In genomic region chr17:61928101-61928436, GRCh38 we compare ENCODE assay signal across 8 cellular contexts. TPM values are rescaled to one million over a fixed set of nuclear protein-coding genes. Genes with fewer than 3 reads are reported as not detected.
A peak's percentile ranks its signal among the peaks of the same experiment; 100 is the strongest.
DNase-seq lines count a peak whose midpoint lies in the region; ATAC-seq, FAIRE-seq and TF ChIP-seq lines count a peak whose summit lies in the region.

No MANE protein-coding gene starts in this region.

- H3K4me2 ChIP-seq in endothelial cell of umbilical vein (ENCODE audit: insufficient read depth, low read length), result peak overlapping the region; percentile 54

- H4K20me1 ChIP-seq in endothelial cell of umbilical vein (replicated peaks; ENCODE audit: control insufficient read depth, extremely low read depth, insufficient read depth, low read length), result no peaks in the 10 kb centered on the region

- CTCF ChIA-PET in endothelial cell of umbilical vein (lab: Charles Lee), result no interaction called here

- H3K4me3 ChIP-seq in endothelial cell of umbilical vein (replicated peaks in 1 of 3; ENCODE audit: insufficient read depth in 1 of 3, low read depth in 1 of 3, low read length in 3 of 3) (peak overlapping the region in 2 of 3 experiments; percentile 76 to 80), rectal smooth muscle tissue (ENCODE audit: low read length) (peak overlapping the region; percentile 78)

- no peak overlapping the region for H3K27ac ChIP-seq in endothelial cell of umbilical vein (ENCODE audit: insufficient read depth, low read depth, low read length)
- peak overlapping the region; percentile 73 for H3K27ac ChIP-seq in rectal smooth muscle tissue (ENCODE audit: low read depth, low read length)

- H2AFZ ChIP-seq in endothelial cell of umbilical vein (ENCODE audit: low read depth, low read length), result peak overlapping the region; percentile 90

- peaks cover 7% of the 10 kb centered on the region for H3K79me2 ChIP-seq in endothelial cell of umbilical vein (ENCODE audit: control insufficient read depth, insufficient read depth, low read length)

- ATAC-seq in GM19397 (IDR thresholded peaks at IDR 0.05; ENCODE audit: unreplicated experiment), result peak; percentile 13

- TF ChIP-seq POLR2A in endothelial cell of umbilical vein (IDR thresholded peaks at IDR 0.05; ENCODE audit: low read depth, low read length), result peak; percentile 82

- no peaks in the 10 kb centered on the region for H3K9me3 ChIP-seq in endothelial cell of umbilical vein (replicated peaks; ENCODE audit: control insufficient read depth, insufficient read depth, low read length)

- intact Hi-C loops in endothelial cell of umbilical vein (cut with micrococcal nuclease), result loop anchor here (10.0 kb wide), 1 partner anchor 257 kb away; no protein-coding TSS in a partner anchor

- H3K36me3 ChIP-seq in endothelial cell of umbilical vein (ENCODE audit: control insufficient read depth in 2 of 2, extremely low read depth in 1 of 2, insufficient read depth in 2 of 2, low read length in 2 of 2) (no peaks in the 10 kb centered on the region), rectal smooth muscle tissue (ENCODE audit: control insufficient read depth, insufficient read depth, low read length) (no peaks in the 10 kb centered on the region)

- H3K27me3 ChIP-seq in endothelial cell of umbilical vein (ENCODE audit: control insufficient read depth in 2 of 2, insufficient read depth in 2 of 2, low read length in 2 of 2) (no peaks in the 10 kb centered on the region), rectal smooth muscle tissue (ENCODE audit: control insufficient read depth, insufficient read depth, low read length) (no peaks in the 10 kb centered on the region)

- FAIRE-seq in endothelial cell of umbilical vein (lab: Jason Lieb, UNC), result no peak

- peak overlapping the region; percentile 91 for H3K9ac ChIP-seq in endothelial cell of umbilical vein (replicated peaks; ENCODE audit: extremely low read depth, insufficient read depth, low read length)
- H3K9ac ChIP-seq in rectal smooth muscle tissue (ENCODE audit: low read length), result no peak overlapping the region

- H3K4me1 ChIP-seq in endothelial cell of umbilical vein (ENCODE audit: control insufficient read depth, extremely low read depth, insufficient read depth, low read length) (peaks cover 11% of the 10 kb centered on the region), rectal smooth muscle tissue (ENCODE audit: control insufficient read depth, insufficient read depth, low read length) (peaks cover 7% of the 10 kb centered on the region)

- no TSS peak for BruUV-seq in endothelial cell of umbilical vein (replicated peaks; lab: Mats Ljungman, UMichigan)

- TF ChIP-seq CTCF in endothelial cell of umbilical vein (IDR thresholded peaks at IDR 0.05; ENCODE audit: extremely low read depth in 1 of 2, insufficient read depth in 1 of 2, low read depth in 1 of 2, low read length in 2 of 2), result no peak

- dilution Hi-C loops in endothelial cell of umbilical vein (cut with MboI; ENCODE audit: extremely low pct_ligation_motif_present, low sequenced_read_pairs), result no loop called here

- POLR2A ChIA-PET in endothelial cell of umbilical vein (lab: Charles Lee), result no interaction called here

- H3K9me1 ChIP-seq in endothelial cell of umbilical vein (replicated peaks; ENCODE audit: control insufficient read depth, extremely low read depth, insufficient read depth, low read length), result no peaks in the 10 kb centered on the region

- DNase-seq in NCI-H69 (lab: John Stamatoyannopoulos, UW), result peak; percentile 39
- DNase-seq in endothelial cell of umbilical vein (ENCODE audit: low read depth, low spot score), result no peak
- DNase-seq in DMS153 (lab: John Stamatoyannopoulos, UW), result no peak
- no peak for DNase-seq in hepatic stellate cell (ENCODE audit: low spot score)
- no peak for DNase-seq in DMS53 (lab: John Stamatoyannopoulos, UW)
- no peak for DNase-seq in kidney glomerular epithelial cell (lab: John Stamatoyannopoulos, UW)

TF ChIP-seq in endothelial cell of umbilical vein, 7 proteins besides CTCF, POLR2A, EP300 and RAD21:
- TF ChIP-seq EZH2 (IDR thresholded peaks at IDR 0.05; ENCODE audit: borderline replicate concordance, low read depth, low read length, severe bottlenecking) (no peak), POLR2AphosphoS5 (IDR thresholded peaks at IDR 0.05; ENCODE audit: insufficient read depth, low read depth, low read length) (no peak), FOS (IDR thresholded peaks at IDR 0.05; ENCODE audit: borderline replicate concordance, insufficient read depth, low read length) (no peak), GATA2 (IDR thresholded peaks at IDR 0.05; ENCODE audit: insufficient read depth, insufficient read length, low read depth, low read length) (no peak), JUN (IDR thresholded peaks at IDR 0.05; ENCODE audit: borderline replicate concordance, insufficient read depth, insufficient read length, low read depth) (no peak), MYC (IDR thresholded peaks at IDR 0.05; ENCODE audit: low read depth, low read length) (no peak), MAX (IDR thresholded peaks at IDR 0.05; ENCODE audit: insufficient read depth, insufficient read length) (no peak)
TF ChIP-seq in endothelial cell of umbilical vein: peak in this region for 0.

RNA-seq across cellular contexts. Expression of gene INTS2, which starts 0.3 kb away (rescaled TPM):
- 13.4 and 14.4 TPM in 2 replicates for total RNA-seq in endothelial cell of umbilical vein
- polyA plus RNA-seq in endothelial cell of umbilical vein, result 4.1 and 6.2 TPM in 2 replicates
- polyA plus RNA-seq in endothelial cell of umbilical vein (2011; cell fraction: cytosol; rRNA removed), result 3.6 and 3.7 TPM in 2 replicates
- polyA plus RNA-seq in endothelial cell of umbilical vein (2011; cell fraction: nucleus; rRNA removed), result 12.7 and 15.7 TPM in 2 replicates
- 9.3 and 10.2 TPM in 2 replicates for polyA plus RNA-seq in endothelial cell of umbilical vein (2012)
- polyA minus RNA-seq in endothelial cell of umbilical vein, result 22.1 and 24.9 TPM in 2 replicates
- 16.6 TPM for polyA minus RNA-seq in endothelial cell of umbilical vein (2011; cell fraction: cytosol; rRNA and poly(A)+ RNA removed)
- 14.7 and 23.5 TPM in 2 replicates for polyA minus RNA-seq in endothelial cell of umbilical vein (2011; cell fraction: nucleus; rRNA and poly(A)+ RNA removed)
